ENCODE assay signal across 10 cellular contexts in the genomic region with DNA sequence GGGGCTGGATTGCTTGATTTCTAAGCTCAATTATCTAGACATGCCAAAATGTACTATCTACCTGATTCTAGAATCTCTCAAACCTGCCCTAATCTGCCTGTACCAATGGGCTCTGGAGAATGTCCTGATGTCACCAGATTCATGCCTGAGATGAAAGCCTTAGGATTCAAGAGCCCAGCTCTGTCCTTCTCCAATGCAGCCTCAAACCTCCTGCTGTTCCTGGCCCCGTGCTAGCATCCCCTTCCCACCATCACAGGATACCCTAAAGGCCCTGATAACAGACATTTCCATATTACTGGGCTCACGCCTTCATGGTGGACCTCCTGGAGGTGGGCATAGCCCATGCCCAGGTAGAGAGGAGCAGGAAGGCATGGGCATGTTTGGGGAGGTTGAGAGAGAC.
DNase-seq lines count a peak whose midpoint lies in the region; ATAC-seq and TF ChIP-seq lines count a peak whose summit lies in the region.
"Had no signal": no experiment of that assay in that cellular context is flagged by ENCODE, and none has a peak within 500 bp of the region (broad histone marks: within the 10 kb centered on the region; RNA-seq: fewer than 3 reads in every experiment).

No MANE protein-coding gene starts in this region.

- peaks cover 32% of the 10 kb centered on the region for H3K36me3 Mint-ChIP-seq in activated CD8-positive, alpha-beta memory T cell treated with anti-CD3 and anti-CD28 coated beads, Interleukin-2, amount 10 ng/mL, durations not matched to agents 7 days and 5 days

- H3K9me2 ChIP-seq in SU-DHL-6 (replicated peaks; ENCODE audit: insufficient read depth, low read length), result no peaks in the 10 kb centered on the region

- peak overlapping the region; percentile 42 for H3K4me3 Mint-ChIP-seq in activated CD8-positive, alpha-beta memory T cell treated with anti-CD3 and anti-CD28 coated beads, Interleukin-2, amount 10 ng/mL, durations not matched to agents 7 days and 5 days

- H3K9ac ChIP-seq in SU-DHL-6 (ENCODE audit: low read length), result peak overlapping the region; percentile 35

- H3K4me3 ChIP-seq in SU-DHL-6 (ENCODE audit: insufficient read depth, low read length, poor library complexity, severe bottlenecking) (no peak overlapping the region), stomach (no peak overlapping the region)

- H4K20me1 ChIP-seq in SU-DHL-6 (ENCODE audit: low read depth, low read length), result no peaks in the 10 kb centered on the region

- H3K36me3 ChIP-seq in SU-DHL-6 (ENCODE audit: low read length) (no peaks in the 10 kb centered on the region), stomach (no peaks in the 10 kb centered on the region)

- no peak for DNase-seq in activated CD8-positive, alpha-beta memory T cell treated with anti-CD3 and anti-CD28 coated beads, Interleukin-2, amount 10 ng/mL, durations not matched to agents 7 days and 5 days
- no peak for DNase-seq in activated CD8-positive, alpha-beta memory T cell treated with anti-CD3 and anti-CD28 coated beads, Interleukin-2, amount 50 U/mL, for 4 hours
- DNase-seq in epithelial cell of prostate (ENCODE audit: low read depth, low spot score) (no peak), stomach (no peak), anterior cingulate cortex (lab: John Stamatoyannopoulos, UW) (no peak), DMS153 (lab: John Stamatoyannopoulos, UW) (no peak), kidney tubule cell (ENCODE audit: low spot score) (no peak)
- DNase-seq: hippocampal formation, NCI-H1694 had no signal

- no peaks in the 10 kb centered on the region for H3K79me2 ChIP-seq in SU-DHL-6 (ENCODE audit: insufficient read depth, low read length)

- ATAC-seq in activated CD8-positive, alpha-beta memory T cell treated with anti-CD3 and anti-CD28 coated beads, Interleukin-2, amount 10 ng/mL, durations not matched to agents 7 days and 5 days, result peak; percentile 0

- TF ChIP-seq POLR2A in stomach (IDR thresholded peaks at IDR 0.05), result no peak

- CTCF ChIA-PET in activated CD8-positive, alpha-beta memory T cell treated with anti-CD3 and anti-CD28 coated beads, Interleukin-2, amount 10 ng/mL, durations not matched to agents 7 days and 5 days (lab: Charles Lee), result interaction anchor here (0.6 to 8.6 kb wide), 23 partner anchors 10 to 254 kb away, joined by 3 to 103 read pairs (median 9); partner anchors contain the start of gene ARL4C

- H3K27ac ChIP-seq in SU-DHL-6 (ENCODE audit: low read depth, low read length) (peak overlapping the region; percentile 95), epithelial cell of prostate (peak overlapping the region; percentile 32), stomach (peak overlapping the region; percentile 20 to 71 (median 66))

- H3K27me3 Mint-ChIP-seq in activated CD8-positive, alpha-beta memory T cell treated with anti-CD3 and anti-CD28 coated beads, Interleukin-2, amount 10 ng/mL, durations not matched to agents 7 days and 5 days, result no peaks in the 10 kb centered on the region

- no peaks in the 10 kb centered on the region for H3K9me3 ChIP-seq in SU-DHL-6 (ENCODE audit: insufficient read depth, low read length)
- no peaks in the 10 kb centered on the region for H3K9me3 ChIP-seq in stomach

- no peak for TF ChIP-seq CTCF in SU-DHL-6 (IDR thresholded peaks at IDR 0.05; ENCODE audit: insufficient read depth, low read length, poor library complexity, severe bottlenecking)
- TF ChIP-seq CTCF in stomach (IDR thresholded peaks at IDR 0.05), result no peak

- WGBS in stomach, 5 donors, result 80 to 100% (median 90%) methylated on average over 2 of the region's 2 CpGs

- TF ChIP-seq EP300 in stomach (IDR thresholded peaks at IDR 0.05), result no peak

- H3K27me3 ChIP-seq in SU-DHL-6 (ENCODE audit: low read length) (no peaks in the 10 kb centered on the region), stomach (no peaks in the 10 kb centered on the region)

- intact Hi-C loops in stomach (cut with DNase I; ENCODE audit: low total_unique reads), result no loop called here

- peak overlapping the region; percentile 99 for H3K27ac Mint-ChIP-seq in activated CD8-positive, alpha-beta memory T cell treated with anti-CD3 and anti-CD28 coated beads, Interleukin-2, amount 10 ng/mL, durations not matched to agents 7 days and 5 days

- H3K4me1 Mint-ChIP-seq in activated CD8-positive, alpha-beta memory T cell treated with anti-CD3 and anti-CD28 coated beads, Interleukin-2, amount 10 ng/mL, durations not matched to agents 7 days and 5 days, result peaks cover 85% of the 10 kb centered on the region

- peaks cover 0 to 33% (median 7%) of the 10 kb centered on the region in 4 donors for H3K4me1 ChIP-seq in stomach

- peaks cover 10% of the 10 kb centered on the region; the same call in 1 of the 2 replicates for H3F3A ChIP-seq in SU-DHL-6 (ENCODE audit: insufficient read depth)

- H2AFZ ChIP-seq in SU-DHL-6 (ENCODE audit: low read depth, low read length, severe bottlenecking), result peak overlapping the region; percentile 2

- no peaks in the 10 kb centered on the region for H3K9me3 Mint-ChIP-seq in activated CD8-positive, alpha-beta memory T cell treated with anti-CD3 and anti-CD28 coated beads, Interleukin-2, amount 10 ng/mL, durations not matched to agents 7 days and 5 days (ENCODE audit: low read depth)

- peak overlapping the region; percentile 30 for H3K4me2 ChIP-seq in SU-DHL-6 (ENCODE audit: low read depth, low read length, poor library complexity, severe bottlenecking)

Comparison
In these comparisons a context has a peak if more than half of its experiments do, and no peak if none do; other contexts are left out.
1. H3K27ac ChIP-seq: peak in every context shown above with its lines; median percentile 95 in SU-DHL-6; 66 in stomach; 32 in epithelial cell of prostate.